In the genomic region with DNA sequence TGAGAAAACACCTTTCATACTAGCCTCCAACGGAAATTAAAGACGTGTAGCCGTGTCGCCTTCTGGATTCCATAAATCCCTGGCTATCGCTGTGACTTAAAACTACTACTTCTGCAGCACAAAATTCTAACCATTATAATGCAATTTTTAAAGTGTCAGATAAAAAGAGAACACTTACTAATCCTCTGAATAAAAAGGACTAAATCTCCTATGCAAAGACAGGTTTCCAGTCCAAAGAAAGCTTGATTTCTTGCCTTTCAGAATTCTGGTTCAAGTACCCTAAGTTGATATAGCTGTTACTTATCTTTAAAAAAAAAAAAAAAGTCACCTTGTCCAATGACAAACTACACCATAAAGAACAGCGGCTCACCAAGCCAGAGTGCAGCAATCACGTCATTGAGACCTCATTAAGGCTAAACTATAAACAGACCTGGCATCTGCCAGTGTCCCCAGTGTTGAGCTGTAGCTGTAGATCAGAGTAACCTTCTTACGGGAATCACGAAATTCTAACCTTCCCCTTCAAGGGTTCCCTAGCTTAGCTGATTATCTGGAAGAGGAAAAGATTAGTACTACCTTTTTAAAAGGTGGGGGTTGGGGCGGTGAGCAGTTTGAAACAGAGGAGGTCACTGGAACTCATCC, we compare ENCODE assay signal across 12 cellular contexts. TPM values are rescaled to one million over a fixed set of nuclear protein-coding genes. Genes with fewer than 3 reads are reported as not detected.
DNase-seq lines count a peak whose midpoint lies in the region; ATAC-seq, FAIRE-seq and TF ChIP-seq lines count a peak whose summit lies in the region.
"Had no signal": no experiment of that assay in that cellular context is flagged by ENCODE, and none has a peak within 500 bp of the region (broad histone marks: within the 10 kb centered on the region; RNA-seq: fewer than 3 reads in every experiment).

No MANE protein-coding gene starts in this region.

- H3K79me1 ChIP-seq in IMR-90 (ENCODE audit: low read depth in 1 of 2, low read length in 2 of 2) = peaks cover 15 to 27% of the 10 kb centered on the region in 2 experiments

- no peak for TF ChIP-seq RAD21 in IMR-90 (IDR thresholded peaks at IDR 0.05; ENCODE audit: low read length)

- no peak overlapping the region for H2BK120ac ChIP-seq in IMR-90 (ENCODE audit: low read depth, low read length)

- TF ChIP-seq POLR2A in IMR-90 (IDR thresholded peaks at IDR 0.05; ENCODE audit: low read depth, low read length) = no peak
- TF ChIP-seq POLR2A in erythroblast (IDR thresholded peaks at IDR 0.05; ENCODE audit: low read length) = no peak

- no peak overlapping the region for H3K4ac ChIP-seq in IMR-90 (ENCODE audit: low read depth, low read length)

- no peak overlapping the region for H2BK5ac ChIP-seq in IMR-90 (ENCODE audit: low read depth, low read length, poor library complexity, severe bottlenecking)

- CTCF ChIA-PET in IMR-90 (lab: Yijun Ruan, JAX) (interaction anchor here (1.1 kb wide), 1 partner anchor 118 kb away, joined by 3 read pairs; no protein-coding TSS in a partner anchor), OCI-LY7 (lab: Charles Lee; ENCODE audit: unreplicated experiment) (interaction anchor here (1.2 to 1.3 kb wide), 2 partner anchors 111 to 119 kb away, joined by 3 to 4 read pairs; no protein-coding TSS in a partner anchor)

- no peak overlapping the region for H2BK20ac ChIP-seq in IMR-90 (ENCODE audit: low read depth, low read length)

- no peak overlapping the region for H3K27ac ChIP-seq in IMR-90 (ENCODE audit: insufficient read depth, low read length)
- H3K27ac ChIP-seq in OCI-LY7 (ENCODE audit: low read depth, low read length, poor library complexity, severe bottlenecking) = no peak overlapping the region
- H3K27ac ChIP-seq: left lung had no signal

- H3K56ac ChIP-seq in IMR-90 (ENCODE audit: extremely low read depth, insufficient read depth, low read length) = no peak overlapping the region

- dilution Hi-C loops in IMR-90 (cut with HindIII; ENCODE audit: low sequenced_read_pairs, unreplicated experiment) = no loop called here

- H3K9me3 ChIP-seq in IMR-90 (ENCODE audit: control insufficient read depth, insufficient read depth, low read length) = no peaks in the 10 kb centered on the region
- H3K9me3 ChIP-seq in OCI-LY7 (ENCODE audit: low read length) = no peaks in the 10 kb centered on the region
- H3K9me3 ChIP-seq: left lung had no signal

- H3K9me1 ChIP-seq in IMR-90 (ENCODE audit: insufficient read depth, low read length) = peaks cover 3% of the 10 kb centered on the region

- no peak overlapping the region for H2AFZ ChIP-seq in IMR-90 (replicated peaks; ENCODE audit: low read length, poor library complexity)
- no peak overlapping the region for H2AFZ ChIP-seq in OCI-LY7 (ENCODE audit: low read length)

- peak overlapping the region in 1 of 2 experiments; percentile 14; a peak in 1 of 4 replicates for H4K8ac ChIP-seq in IMR-90 (ENCODE audit: low read depth in 2 of 2, low read length in 2 of 2)

- H2BK15ac ChIP-seq in IMR-90 (ENCODE audit: low read depth, low read length) = no peak overlapping the region

- H3K27me3 ChIP-seq in IMR-90 (ENCODE audit: control insufficient read depth, insufficient read depth, low read length) = no peaks in the 10 kb centered on the region
- H3K27me3 ChIP-seq: left lung had no signal

- H2AK9ac ChIP-seq in IMR-90 (replicated peaks; ENCODE audit: low read depth, low read length, poor library complexity) = no peak overlapping the region

- BruUV-seq in IMR-90 (replicated peaks; lab: Mats Ljungman, UMichigan) = no TSS peak
- BruUV-seq in OCI-LY7 (replicated peaks; lab: Mats Ljungman, UMichigan) = no TSS peak

- ATAC-seq in IMR-90 (ENCODE audit: low read depth) (no peak), GM19035 (IDR thresholded peaks at IDR 0.05; ENCODE audit: unreplicated experiment) (no peak), GM21619 (IDR thresholded peaks at IDR 0.05; ENCODE audit: unreplicated experiment) (no peak)
- ATAC-seq: HCT116, left lung had no signal

- peak overlapping the region; percentile 97 for H3K4me3 Mint-ChIP-seq in progenitor cell of endocrine pancreas (ENCODE audit: low read depth)

- no CpG with 5 or more reads among the region's 10 CpGs for WGBS in IMR-90 (ENCODE audit: extremely low coverage in 2 of 2, insufficient read length in 1 of 2), 2 experiments

- no peak for FAIRE-seq in urothelium cell line (lab: Jason Lieb, UNC)
- FAIRE-seq: colon had no signal

- no peak overlapping the region for H4K91ac ChIP-seq in IMR-90 (ENCODE audit: insufficient read depth, low read depth, low read length)

- peaks cover 4% of the 10 kb centered on the region; the same call in 1 of the 2 replicates for H3K79me2 ChIP-seq in OCI-LY7 (ENCODE audit: insufficient read depth, low read depth, low read length)

- H4K5ac ChIP-seq in IMR-90 (ENCODE audit: low read depth, low read length) = no peak overlapping the region

- peaks cover 3% of the 10 kb centered on the region for H3K27me3 Mint-ChIP-seq in progenitor cell of endocrine pancreas

- H4K20me1 ChIP-seq in IMR-90 (ENCODE audit: insufficient read depth, low read length) (no peaks in the 10 kb centered on the region), OCI-LY7 (ENCODE audit: insufficient read depth, low read length) (no peaks in the 10 kb centered on the region)

- no peak for TF ChIP-seq CTCF in IMR-90 (conservative IDR thresholded peaks at IDR 0.05; ENCODE audit: low read depth, low read length)
- no peak for TF ChIP-seq CTCF in OCI-LY7 (conservative IDR thresholded peaks at IDR 0.05; ENCODE audit: low read length)
- TF ChIP-seq CTCF in progenitor cell of endocrine pancreas (IDR thresholded peaks at IDR 0.05; ENCODE audit: unreplicated experiment) = no peak

- no peak overlapping the region for H3K9ac ChIP-seq in IMR-90 (ENCODE audit: low read depth, low read length)

- H3K9me3 Mint-ChIP-seq in progenitor cell of endocrine pancreas (ENCODE audit: low read depth) = no peaks in the 10 kb centered on the region

- H3K14ac ChIP-seq in IMR-90 (replicated peaks; ENCODE audit: low read depth, low read length) = peak overlapping the region; percentile 58; the same call in 1 of the 2 replicates

- DNase-seq in IMR-90 (peak; percentile 41), OCI-LY7 (ENCODE audit: low spot score) (no peak), erythroblast (lab: John Stamatoyannopoulos, UW) (peak; percentile 56 to 57), progenitor cell of endocrine pancreas (ENCODE audit: low spot score, unreplicated experiment) (no peak), urothelium cell line (ENCODE audit: low spot score) (no peak), posterior vena cava (ENCODE audit: low spot score) (no peak)
- DNase-seq: activated CD4-positive, alpha-beta T cell treated with anti-CD3 and anti-CD28 coated beads, Interleukin-2, amount 50 U/mL, for 1 hour; left lung had no signal

- intact Hi-C loops in IMR-90 (cut with micrococcal nuclease) = loop anchor here (2.0 to 10.0 kb wide), 2 partner anchors 27 to 239 kb away; no protein-coding TSS in a partner anchor
- intact Hi-C loops in OCI-LY7 (cut with micrococcal nuclease; ENCODE audit: unreplicated experiment) = no loop called here
- intact Hi-C loops in posterior vena cava (cut with DNase I) = no loop called here

- peak overlapping the region; percentile 79 for H3K27ac Mint-ChIP-seq in progenitor cell of endocrine pancreas

- H3K4me2 ChIP-seq in IMR-90 (ENCODE audit: low read depth, low read length) (peak overlapping the region; percentile 30; the same call in 1 of the 2 replicates), OCI-LY7 (ENCODE audit: low read length) (peak overlapping the region; percentile 88)

- no peak overlapping the region; the same call in 1 of the 2 replicates for H3K23ac ChIP-seq in IMR-90 (ENCODE audit: low read depth, low read length)

- H3K18ac ChIP-seq in IMR-90 (ENCODE audit: low read depth, low read length) = no peak overlapping the region

- H3K4me3 ChIP-seq in IMR-90 (ENCODE audit: insufficient read depth, low read depth, low read length) (no peak overlapping the region), OCI-LY7 (ENCODE audit: low read depth, low read length, poor library complexity, severe bottlenecking) (no peak overlapping the region)

- no peak overlapping the region for H2AK5ac ChIP-seq in IMR-90 (ENCODE audit: low read depth, low read length)

- in situ Hi-C loops in IMR-90 (cut with MboI; ENCODE audit: low sequenced_read_pairs) = loop anchor here (10.0 kb wide), 1 partner anchor 121 kb away; no protein-coding TSS in a partner anchor

- peaks cover 7% of the 10 kb centered on the region for H3K4me1 ChIP-seq in IMR-90 (ENCODE audit: control insufficient read depth, insufficient read depth, low read length)
- peaks cover 23% of the 10 kb centered on the region for H3K4me1 ChIP-seq in OCI-LY7 (ENCODE audit: insufficient read depth, low read length, poor library complexity, severe bottlenecking)

- peaks cover 26% of the 10 kb centered on the region for H3K4me1 Mint-ChIP-seq in progenitor cell of endocrine pancreas (ENCODE audit: low read depth)

- H3K9me2 ChIP-seq in OCI-LY7 (ENCODE audit: insufficient read depth, low read length) = no peaks in the 10 kb centered on the region

- H3K36me3 ChIP-seq in IMR-90 (ENCODE audit: control insufficient read depth, insufficient read depth, low read length) = no peaks in the 10 kb centered on the region
- H3K36me3 ChIP-seq in OCI-LY7 (ENCODE audit: insufficient read depth, low read length) = peaks cover 24% of the 10 kb centered on the region

- POLR2A ChIA-PET in IMR-90 (lab: Charles Lee; ENCODE audit: unreplicated experiment) = interaction anchor here (0.6 kb wide), 1 partner anchor 234 kb away, joined by 9 read pairs; the partner anchor contains the start of gene EEF1AKMT4
- POLR2A ChIA-PET in OCI-LY7 (lab: Charles Lee) = interaction anchor here (0.6 to 4.3 kb wide), 6 partner anchors 9 to 932 kb away, joined by 3 to 28 read pairs (median 4); no protein-coding TSS in a partner anchor

- peaks cover 22% of the 10 kb centered on the region for H3K36me3 Mint-ChIP-seq in progenitor cell of endocrine pancreas (ENCODE audit: insufficient read depth)

RNA-seq across cellular contexts. Expression of gene ABCC5, which starts 2.2 kb away (rescaled TPM):
- total RNA-seq in IMR-90 (2012; rRNA removed) = 8.4 and 9.2 TPM in 2 replicates
- polyA plus RNA-seq in IMR-90 (2012; rRNA removed) = 16.2 and 17.7 TPM in 2 replicates
- polyA plus RNA-seq in IMR-90 (2012; cell fraction: cytosol; rRNA removed) = 5.0 and 6.9 TPM in 2 replicates
- 56.7 and 152 TPM in 2 replicates for polyA plus RNA-seq in IMR-90 (2012; cell fraction: nucleus; rRNA removed; ENCODE audit: low replicate concordance)
- 18.1 and 28.5 TPM in 2 replicates for total RNA-seq in OCI-LY7 (2014; rRNA removed; shearing (Covaris generic))
- 24.8 and 27.2 TPM in 2 replicates for total RNA-seq in OCI-LY7 (2022)
- total RNA-seq in progenitor cell of endocrine pancreas = 109 and 111 TPM in 2 replicates
- total RNA-seq in posterior vena cava = 10 to 100 TPM; 17.5 to 20.0 TPM

RNA-seq across cellular contexts. Expression of gene HTR3D, which starts 16.0 kb away (rescaled TPM):
- total RNA-seq in IMR-90 (2012; rRNA removed) (not detected in 2 replicates), OCI-LY7 (2022) (not detected in 2 replicates), progenitor cell of endocrine pancreas (not detected in 2 replicates), posterior vena cava (not detected)
- polyA plus RNA-seq in IMR-90 (2012; rRNA removed) = not detected in 2 replicates
- not detected in 2 replicates for polyA plus RNA-seq in IMR-90 (2012; cell fraction: cytosol; rRNA removed)
- polyA plus RNA-seq in IMR-90 (2012; cell fraction: nucleus; rRNA removed; ENCODE audit: low replicate concordance) = not detected in 2 replicates
- not detected in 2 replicates for total RNA-seq in OCI-LY7 (2014; rRNA removed; shearing (Covaris generic))
- total RNA-seq: left lung had no signal

RNA-seq across cellular contexts. Expression of gene HTR3C, which starts 37.3 kb away (rescaled TPM):
- total RNA-seq in IMR-90 (2012; rRNA removed) (not detected in 2 replicates), OCI-LY7 (2022) (not detected in 2 replicates), progenitor cell of endocrine pancreas (not detected in 2 replicates), posterior vena cava (not detected)
- polyA plus RNA-seq in IMR-90 (2012; rRNA removed) = not detected in 2 replicates
- polyA plus RNA-seq in IMR-90 (2012; cell fraction: cytosol; rRNA removed) = not detected in 2 replicates
- not detected in 2 replicates for polyA plus RNA-seq in IMR-90 (2012; cell fraction: nucleus; rRNA removed; ENCODE audit: low replicate concordance)
- not detected in 2 replicates for total RNA-seq in OCI-LY7 (2014; rRNA removed; shearing (Covaris generic))

Comparison
In these comparisons a context has a peak if more than half of its experiments do, and no peak if none do; other contexts are left out.
1. DNase-seq: peak in IMR-90 (single experiment) and erythroblast (2 of 2); none in OCI-LY7 (single experiment), progenitor cell of endocrine pancreas (single experiment), urothelium cell line (single experiment) and posterior vena cava (single experiment).